1 cellular context compared by ENCODE assay signal in genomic region chr1:119275145-119275929, GRCh38.
TF ChIP-seq lines count a peak whose summit lies in the region.

No MANE protein-coding gene starts in this region.

TF ChIP-seq in GM23338, 12 proteins besides CTCF, POLR2A, EP300 and RAD21 (continued from another document):
- no peak for TF ChIP-seq ZNF462 (CRISPR knock-in tag; IDR thresholded peaks at IDR 0.05)
